26 cellular contexts compared by ENCODE assay signal in the genomic region with DNA sequence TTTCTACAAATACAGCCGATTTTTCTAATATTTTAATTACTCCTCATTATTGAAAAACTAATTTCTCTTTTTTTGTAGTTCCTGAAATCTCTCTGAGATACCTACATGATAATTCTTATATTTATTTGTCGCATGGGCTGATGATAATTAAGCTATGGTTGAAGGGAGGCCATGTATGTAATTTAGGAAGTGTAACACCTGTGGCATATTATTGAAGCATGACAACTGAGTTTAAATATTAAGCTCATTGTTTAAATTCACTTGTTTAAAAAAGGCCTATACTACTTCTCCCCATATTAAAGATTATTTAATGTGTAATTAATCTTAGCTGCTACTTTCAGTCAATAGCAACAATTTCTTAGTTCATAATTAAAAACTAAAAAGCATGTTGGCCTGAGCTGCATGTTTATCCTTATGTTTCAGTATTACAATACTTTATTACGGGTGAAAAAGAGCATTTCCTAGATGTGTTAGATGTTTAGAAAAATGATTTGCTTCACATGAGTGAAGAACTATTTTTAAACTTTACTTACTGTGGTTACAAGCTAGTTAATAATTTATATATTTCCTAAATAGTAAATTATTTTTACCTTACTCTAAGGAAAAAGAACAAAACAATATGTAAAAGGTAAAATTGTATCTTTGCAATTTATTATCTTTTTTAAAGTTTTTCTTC.
DNase-seq lines count a peak whose midpoint lies in the region; ATAC-seq, FAIRE-seq and TF ChIP-seq lines count a peak whose summit lies in the region.
"Had no signal": no experiment of that assay in that cellular context is flagged by ENCODE, and none has a peak within 500 bp of the region (broad histone marks: within the 10 kb centered on the region; RNA-seq: fewer than 3 reads in every experiment).

No MANE protein-coding gene starts in this region.

- no peaks in the 10 kb centered on the region for H3K9me3 ChIP-seq in gastrocnemius medialis
- no peaks in the 10 kb centered on the region for H3K9me3 ChIP-seq in CD8-positive, alpha-beta T cell (ENCODE audit: low read length)
- H3K9me3 ChIP-seq: right atrium auricular region, tibial nerve had no signal

- H3K4me1 ChIP-seq in gastrocnemius medialis = no peaks in the 10 kb centered on the region
- H3K4me1 ChIP-seq in CD8-positive, alpha-beta T cell (ENCODE audit: insufficient read depth, low read length) = no peaks in the 10 kb centered on the region
- H3K4me1 ChIP-seq: right atrium auricular region had no signal

- no peak overlapping the region for H3K27ac ChIP-seq in gastrocnemius medialis
- H3K27ac ChIP-seq in CD8-positive, alpha-beta T cell (ENCODE audit: low read depth, low read length) = no peak overlapping the region
- H3K27ac ChIP-seq: right atrium auricular region, tibial nerve had no signal

- no peak for TF ChIP-seq CTCF in gastrocnemius medialis (IDR thresholded peaks at IDR 0.05 in 4 of 5, conservative IDR thresholded peaks at IDR 0.05 in 1 of 5)
- TF ChIP-seq CTCF in GM20000 (IDR thresholded peaks at IDR 0.05; ENCODE audit: extremely low read depth, missing control alignments) = no peak
- TF ChIP-seq CTCF in CD8-positive, alpha-beta T cell (IDR thresholded peaks at IDR 0.05) = no peak

- no peak overlapping the region for H3K27ac Mint-ChIP-seq in CD8-positive, alpha-beta T cell
- H3K27ac Mint-ChIP-seq: activated CD4-positive, alpha-beta memory T cell treated with anti-CD3 and anti-CD28 coated beads, Interleukin-2, amount 10 ng/mL, durations not matched to agents 7 days and 5 days; activated naive CD4-positive, alpha-beta T cell treated with anti-CD3 and anti-CD28 coated beads for 36 hours; activated T-cell treated with anti-CD3 and anti-CD28 coated beads, Interleukin-2, amount 50 U/mL, for 24 hours; CD4-positive, CD25-positive, alpha-beta regulatory T cell; T-helper 1 cell treated with Interleukin-12 subunit alpha and Interleukin-12 subunit beta and Interleukin-4 antibody, amounts not matched to agents 30 μg/mL and 1 μg/mL, for 36 hours had no signal

- peak; percentile 69 for FAIRE-seq in frontal cortex (lab: Jason Lieb, UNC)

- peaks cover 20% of the 10 kb centered on the region for H3K36me3 Mint-ChIP-seq in CD8-positive, alpha-beta T cell

- CTCF ChIA-PET in CD8-positive, alpha-beta T cell (lab: Charles Lee) = no interaction called here

- DNase-seq in frontal cortex (ENCODE audit: low spot score in 2 of 2) (no peak), gastrocnemius medialis (no peak), GM20000 (ENCODE audit: low spot score) (no peak), SK-N-DZ (ENCODE audit: low spot score) (no peak)
- no peak for DNase-seq in CD8-positive, alpha-beta T cell
- DNase-seq: activated CD4-positive, alpha-beta memory T cell treated with anti-CD3 and anti-CD28 coated beads, Interleukin-2, amount 10 ng/mL, durations not matched to agents 7 days and 5 days; activated naive CD4-positive, alpha-beta T cell treated with anti-CD3 and anti-CD28 coated beads for 36 hours; activated T-cell treated with anti-CD3 and anti-CD28 coated beads, Interleukin-2, amount 50 U/mL, for 24 hours; aorta; CD4-positive, CD25-positive, alpha-beta regulatory T cell; DMS53; effector CD8-positive, alpha-beta T cell; H9; head of caudate nucleus; left ventricle myocardium superior; NCI-H1092; NCI-H510A treated with DMSO at 0.1 percent for 48 hours; occipital lobe; SHP77 treated with DMSO at 0.1 percent for 48 hours; stimulated activated naive CD4-positive, alpha-beta T cell treated with Interleukin-2 at 50 U/mL for 16 hours had no signal

- POLR2A ChIA-PET in CD8-positive, alpha-beta T cell (lab: Charles Lee) = no interaction called here

- in situ Hi-C loops in gastrocnemius medialis (cut with MboI; ENCODE audit: low sequenced_read_pairs in 4 of 4) = no loop called here

- no peaks in the 10 kb centered on the region for H3K4me1 Mint-ChIP-seq in CD8-positive, alpha-beta T cell (ENCODE audit: low read depth)

- no peaks in the 10 kb centered on the region for H3K36me3 ChIP-seq in gastrocnemius medialis
- H3K36me3 ChIP-seq in CD8-positive, alpha-beta T cell (ENCODE audit: insufficient read depth, low read length) = no peaks in the 10 kb centered on the region
- H3K36me3 ChIP-seq: right atrium auricular region, tibial nerve had no signal

- no peaks in the 10 kb centered on the region for H3K9me3 Mint-ChIP-seq in CD8-positive, alpha-beta T cell
- H3K9me3 Mint-ChIP-seq: activated CD4-positive, alpha-beta memory T cell treated with anti-CD3 and anti-CD28 coated beads, Interleukin-2, amount 10 ng/mL, durations not matched to agents 7 days and 5 days; activated naive CD4-positive, alpha-beta T cell treated with anti-CD3 and anti-CD28 coated beads for 36 hours; activated T-cell treated with anti-CD3 and anti-CD28 coated beads, Interleukin-2, amount 50 U/mL, for 24 hours; CD4-positive, CD25-positive, alpha-beta regulatory T cell; H9; T-helper 1 cell treated with Interleukin-12 subunit alpha and Interleukin-12 subunit beta and Interleukin-4 antibody, amounts not matched to agents 30 μg/mL and 1 μg/mL, for 36 hours had no signal

- H3K4me3 ChIP-seq in gastrocnemius medialis = no peak overlapping the region
- no peak overlapping the region for H3K4me3 ChIP-seq in CD8-positive, alpha-beta T cell (ENCODE audit: low read depth, low read length)
- H3K4me3 ChIP-seq: right atrium auricular region, tibial nerve had no signal

- peak; percentile 51 for ATAC-seq in GM18517 (IDR thresholded peaks at IDR 0.05; ENCODE audit: unreplicated experiment)
- ATAC-seq in GM21619 (IDR thresholded peaks at IDR 0.05; ENCODE audit: unreplicated experiment) = peak; percentile 73
- ATAC-seq in HG03139 (IDR thresholded peaks at IDR 0.05; ENCODE audit: unreplicated experiment) = peak; percentile 84
- ATAC-seq in gastrocnemius medialis = no peak
- ATAC-seq in CD8-positive, alpha-beta T cell = no peak
- ATAC-seq: left ventricle myocardium superior had no signal

- TF ChIP-seq POLR2A in gastrocnemius medialis (IDR thresholded peaks at IDR 0.05) = no peak

- no peaks in the 10 kb centered on the region for H3K27me3 ChIP-seq in gastrocnemius medialis
- H3K27me3 ChIP-seq in CD8-positive, alpha-beta T cell (ENCODE audit: insufficient read depth, low read length) = no peaks in the 10 kb centered on the region
- H3K27me3 ChIP-seq: right atrium auricular region, tibial nerve had no signal

- H3K4me3 Mint-ChIP-seq in CD8-positive, alpha-beta T cell = no peak overlapping the region
- H3K4me3 Mint-ChIP-seq: activated CD4-positive, alpha-beta memory T cell treated with anti-CD3 and anti-CD28 coated beads, Interleukin-2, amount 10 ng/mL, durations not matched to agents 7 days and 5 days; activated naive CD4-positive, alpha-beta T cell treated with anti-CD3 and anti-CD28 coated beads for 36 hours; activated T-cell treated with anti-CD3 and anti-CD28 coated beads, Interleukin-2, amount 50 U/mL, for 24 hours; CD4-positive, CD25-positive, alpha-beta regulatory T cell; H9; T-helper 1 cell treated with Interleukin-12 subunit alpha and Interleukin-12 subunit beta and Interleukin-4 antibody, amounts not matched to agents 30 μg/mL and 1 μg/mL, for 36 hours had no signal

- H3K27me3 Mint-ChIP-seq in CD8-positive, alpha-beta T cell (ENCODE audit: low read depth) = no peaks in the 10 kb centered on the region
- H3K27me3 Mint-ChIP-seq: activated CD4-positive, alpha-beta memory T cell treated with anti-CD3 and anti-CD28 coated beads, Interleukin-2, amount 10 ng/mL, durations not matched to agents 7 days and 5 days; activated T-cell treated with anti-CD3 and anti-CD28 coated beads, Interleukin-2, amount 50 U/mL, for 24 hours; CD4-positive, CD25-positive, alpha-beta regulatory T cell had no signal

- intact Hi-C loops in gastrocnemius medialis (cut with DNase I; ENCODE audit: low total_unique reads) = no loop called here
- intact Hi-C loops in CD8-positive, alpha-beta T cell (cut with DNase I, micrococcal nuclease) = no loop called here

Comparison
In these comparisons a context has a peak if more than half of its experiments do, and no peak if none do; other contexts are left out.
1. ATAC-seq: peak in GM18517 (single experiment), GM21619 (single experiment) and HG03139 (single experiment); none in gastrocnemius medialis (0 of 2) and CD8-positive, alpha-beta T cell (single experiment).